In the genomic region with DNA sequence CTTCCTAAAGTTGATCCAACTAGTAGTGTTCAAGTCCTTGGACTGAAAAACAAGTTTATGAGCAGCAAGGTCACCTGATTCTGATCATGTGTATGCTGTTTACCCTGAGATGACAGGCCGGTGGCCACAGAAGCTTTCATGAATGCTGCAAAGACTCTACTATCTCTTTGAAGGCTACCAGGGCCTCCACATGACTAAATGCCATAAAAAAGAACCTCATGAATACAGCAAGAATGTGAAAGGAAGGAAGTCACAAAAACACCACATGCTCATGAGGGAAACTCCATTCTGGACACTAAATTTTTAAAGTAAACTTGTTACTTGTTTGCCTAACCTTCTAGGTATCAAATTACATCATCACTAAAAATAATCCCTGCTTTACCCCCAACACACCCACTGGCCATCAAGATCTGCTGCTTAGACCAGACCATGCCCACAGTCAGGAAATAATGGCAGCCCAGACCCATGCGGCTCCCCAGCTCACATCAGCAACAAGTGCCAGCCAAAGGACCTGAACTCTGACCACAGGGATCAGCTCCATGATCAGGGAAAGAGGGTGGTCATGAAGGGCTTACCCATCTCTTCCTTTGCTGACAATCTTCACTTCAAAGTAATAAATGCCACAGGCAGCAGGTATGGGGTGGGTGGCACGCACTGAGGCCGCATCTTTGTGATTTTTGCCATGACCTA, we compare ENCODE assay signal across 1 cellular context.
TF ChIP-seq lines count a peak whose summit lies in the region.

No MANE protein-coding gene starts in this region.

TF ChIP-seq in H1, 55 proteins besides CTCF, POLR2A, EP300 and RAD21:
- TF ChIP-seq JUN (IDR thresholded peaks at IDR 0.05; ENCODE audit: low read depth, low read length) (no peak), RBBP5 (IDR thresholded peaks at IDR 0.05; ENCODE audit: borderline replicate concordance, low read depth, low read length) (no peak), E2F6 (IDR thresholded peaks at IDR 0.05) (no peak), CTBP2 (IDR thresholded peaks at IDR 0.05; ENCODE audit: borderline replicate concordance, insufficient read depth, insufficient read length, low read length) (no peak), CBX8 (IDR thresholded peaks at IDR 0.05; ENCODE audit: borderline replicate concordance, low read depth, low read length) (no peak), TCF12 (IDR thresholded peaks at IDR 0.05; ENCODE audit: low read depth, low read length) (no peak), BACH1 (IDR thresholded peaks at IDR 0.05; ENCODE audit: low read length) (no peak), YY1 (IDR thresholded peaks at IDR 0.05; ENCODE audit: low read depth, low read length) (no peak), TAF7 (optimal IDR thresholded peaks at IDR 0.05; ENCODE audit: borderline replicate concordance, low read depth, low read length) (no peak), EZH2 (IDR thresholded peaks at IDR 0.05; ENCODE audit: low read depth, low read length, severe bottlenecking) (no peak), SP4 (IDR thresholded peaks at IDR 0.05; ENCODE audit: low read length) (no peak), USF2 (IDR thresholded peaks at IDR 0.05; ENCODE audit: low read length) (no peak)
- TF ChIP-seq, protein P1, sequence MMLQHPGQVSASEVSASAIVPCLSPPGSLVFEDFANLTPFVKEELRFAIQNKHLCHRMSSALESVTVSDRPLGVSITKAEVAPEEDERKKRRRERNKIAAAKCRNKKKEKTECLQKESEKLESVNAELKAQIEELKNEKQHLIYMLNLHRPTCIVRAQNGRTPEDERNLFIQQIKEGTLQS (IDR thresholded peaks at IDR 0.05; ENCODE audit: insufficient read depth, low read depth, low read length), result no peak
TF ChIP-seq in H1: peak in this region for 0.
